ENCODE assay signal across 2 cellular contexts in the genomic region with DNA sequence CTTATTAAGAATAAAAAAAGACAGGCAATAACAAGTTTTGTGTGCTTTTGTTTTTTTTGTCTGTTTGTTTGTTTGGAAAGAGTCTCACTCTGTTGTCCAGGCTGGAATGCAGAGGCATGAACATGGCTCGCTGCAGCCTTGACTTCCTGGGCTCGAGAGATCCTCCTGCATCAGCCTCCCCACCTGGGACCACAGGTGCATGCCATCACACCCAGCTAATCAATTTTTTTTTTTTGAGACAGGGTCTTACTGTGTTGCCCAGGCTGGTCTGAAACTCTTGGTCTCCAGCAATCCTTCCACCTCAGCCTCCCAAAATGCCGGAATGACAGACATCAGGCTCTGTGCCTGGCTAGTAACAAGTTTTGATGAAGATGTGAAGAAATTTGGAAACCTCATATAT.
TF ChIP-seq lines count a peak whose summit lies in the region.

No MANE protein-coding gene starts in this region.

TF ChIP-seq in HEK293, 187 proteins besides CTCF, POLR2A, EP300 and RAD21 (continued from another document):
- TF ChIP-seq ZBTB10 (tag by site-specific recombination; IDR thresholded peaks at IDR 0.05): no peak
- TF ChIP-seq ZNF121 (tag by site-specific recombination; IDR thresholded peaks at IDR 0.05): peak; percentile 57; the same call in 1 of the 2 replicates

TF ChIP-seq in WTC11, 78 proteins besides CTCF, POLR2A, EP300 and RAD21:
- TF ChIP-seq, protein P1, sequence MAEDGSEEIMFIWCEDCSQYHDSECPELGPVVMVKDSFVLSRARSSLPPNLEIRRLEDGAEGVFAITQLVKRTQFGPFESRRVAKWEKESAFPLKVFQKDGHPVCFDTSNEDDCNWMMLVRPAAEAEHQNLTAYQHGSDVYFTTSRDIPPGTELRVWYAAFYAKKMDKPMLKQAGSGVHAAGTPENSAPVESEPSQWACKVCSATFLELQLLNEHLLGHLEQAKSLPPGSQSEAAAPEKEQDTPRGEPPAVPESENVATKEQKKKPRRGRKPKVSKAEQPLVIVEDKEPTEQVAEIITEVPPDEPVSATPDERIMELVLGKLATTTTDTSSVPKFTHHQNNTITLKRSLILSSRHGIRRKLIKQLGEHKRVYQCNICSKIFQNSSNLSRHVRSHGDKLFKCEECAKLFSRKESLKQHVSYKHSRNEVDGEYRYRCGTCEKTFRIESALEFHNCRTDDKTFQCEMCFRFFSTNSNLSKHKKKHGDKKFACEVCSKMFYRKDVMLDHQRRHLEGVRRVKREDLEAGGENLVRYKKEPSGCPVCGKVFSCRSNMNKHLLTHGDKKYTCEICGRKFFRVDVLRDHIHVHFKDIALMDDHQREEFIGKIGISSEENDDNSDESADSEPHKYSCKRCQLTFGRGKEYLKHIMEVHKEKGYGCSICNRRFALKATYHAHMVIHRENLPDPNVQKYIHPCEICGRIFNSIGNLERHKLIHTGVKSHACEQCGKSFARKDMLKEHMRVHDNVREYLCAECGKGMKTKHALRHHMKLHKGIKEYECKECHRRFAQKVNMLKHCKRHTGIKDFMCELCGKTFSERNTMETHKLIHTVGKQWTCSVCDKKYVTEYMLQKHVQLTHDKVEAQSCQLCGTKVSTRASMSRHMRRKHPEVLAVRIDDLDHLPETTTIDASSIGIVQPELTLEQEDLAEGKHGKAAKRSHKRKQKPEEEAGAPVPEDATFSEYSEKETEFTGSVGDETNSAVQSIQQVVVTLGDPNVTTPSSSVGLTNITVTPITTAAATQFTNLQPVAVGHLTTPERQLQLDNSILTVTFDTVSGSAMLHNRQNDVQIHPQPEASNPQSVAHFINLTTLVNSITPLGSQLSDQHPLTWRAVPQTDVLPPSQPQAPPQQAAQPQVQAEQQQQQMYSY (CRISPR knock-in tag; IDR thresholded peaks at IDR 0.05): no peak
- TF ChIP-seq GTF2I (CRISPR knock-in tag; conservative IDR thresholded peaks at IDR 0.05) (0 out of 2 replicates have a peak, but pooled peaks have one; percentile 26), JAZF1 (CRISPR knock-in tag; IDR thresholded peaks at IDR 0.05) (no peak), FOXK1 (CRISPR knock-in tag; IDR thresholded peaks at IDR 0.05) (no peak), ZNF263 (CRISPR knock-in tag; IDR thresholded peaks at IDR 0.05; ENCODE audit: low read depth) (no peak), NR2C2 (CRISPR knock-in tag; IDR thresholded peaks at IDR 0.05) (no peak), ZNF121 (CRISPR knock-in tag; IDR thresholded peaks at IDR 0.05) (0 out of 2 replicates have a peak, but pooled peaks have one; percentile 78), NR1H2 (CRISPR knock-in tag; IDR thresholded peaks at IDR 0.05) (no peak), ZNF138 (CRISPR knock-in tag; conservative IDR thresholded peaks at IDR 0.05) (no peak), AFF4 (CRISPR knock-in tag; IDR thresholded peaks at IDR 0.05; ENCODE audit: borderline replicate concordance) (no peak), MYBL2 (CRISPR knock-in tag; IDR thresholded peaks at IDR 0.05) (no peak), ZNF425 (CRISPR knock-in tag; conservative IDR thresholded peaks at IDR 0.05) (no peak), NFATC4 (CRISPR knock-in tag; IDR thresholded peaks at IDR 0.05) (no peak)
- TF ChIP-seq, protein P2, sequence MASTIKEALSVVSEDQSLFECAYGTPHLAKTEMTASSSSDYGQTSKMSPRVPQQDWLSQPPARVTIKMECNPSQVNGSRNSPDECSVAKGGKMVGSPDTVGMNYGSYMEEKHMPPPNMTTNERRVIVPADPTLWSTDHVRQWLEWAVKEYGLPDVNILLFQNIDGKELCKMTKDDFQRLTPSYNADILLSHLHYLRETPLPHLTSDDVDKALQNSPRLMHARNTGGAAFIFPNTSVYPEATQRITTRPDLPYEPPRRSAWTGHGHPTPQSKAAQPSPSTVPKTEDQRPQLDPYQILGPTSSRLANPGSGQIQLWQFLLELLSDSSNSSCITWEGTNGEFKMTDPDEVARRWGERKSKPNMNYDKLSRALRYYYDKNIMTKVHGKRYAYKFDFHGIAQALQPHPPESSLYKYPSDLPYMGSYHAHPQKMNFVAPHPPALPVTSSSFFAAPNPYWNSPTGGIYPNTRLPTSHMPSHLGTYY (CRISPR knock-in tag; IDR thresholded peaks at IDR 0.05): no peak
